8 cellular contexts compared by ENCODE assay signal in genomic region chr7:157851501-157852067, GRCh38.
A peak's percentile ranks its signal among the peaks of the same experiment; 100 is the strongest.
DNase-seq lines count a peak whose midpoint lies in the region; ATAC-seq and TF ChIP-seq lines count a peak whose summit lies in the region.

No MANE protein-coding gene starts in this region.

- no peak for TF ChIP-seq POLR2A in right lobe of liver (IDR thresholded peaks at IDR 0.05)

- DNase-seq in GDM1 (lab: John Stamatoyannopoulos, UW) (peak; percentile 59), Panc1 (ENCODE audit: low read depth, low spot score) (no peak), right lobe of liver (peak; percentile 75 to 80 (median 78)), PC-9 (no peak), NCI-H2196 treated with DMSO at 0.1 percent for 48 hours (lab: John Stamatoyannopoulos, UW; ENCODE audit: unreplicated experiment) (no peak)
- peak; percentile 62 for DNase-seq in activated effector memory CD4-positive, alpha-beta T cell treated with Interleukin-2 at 50 U/mL for 16 hours
- peak; percentile 58 to 81 (median 70) for DNase-seq in stimulated activated CD4-positive, alpha-beta T cell treated with anti-CD3 and anti-CD28 coated beads, TNF-alpha, amount 100 ng/mL, for 48 hours (ENCODE audit: low read depth in 3 of 3)

- peak; percentile 84 for ATAC-seq in Panc1
- ATAC-seq in right lobe of liver = peak; percentile 63 to 77 (median 71)
- ATAC-seq in GM18858 (IDR thresholded peaks at IDR 0.05; ENCODE audit: unreplicated experiment) = no peak

- WGBS in right lobe of liver (ENCODE audit: insufficient coverage, low coverage, low lambda C conversion rate, missing lambda C conversion rate) = 15% methylated on average over 14 of the region's 20 CpGs

- intact Hi-C loops in Panc1 (cut with micrococcal nuclease; ENCODE audit: unreplicated experiment) = no loop called here
- intact Hi-C loops in right lobe of liver (cut with DNase I) = no loop called here
- intact Hi-C loops in PC-9 (cut with micrococcal nuclease; ENCODE audit: unreplicated experiment) = no loop called here

- H3K36me3 ChIP-seq in Panc1 (ENCODE audit: control insufficient read depth, insufficient read depth, low read length) (no peaks in the 10 kb centered on the region), right lobe of liver (no peaks in the 10 kb centered on the region), PC-9 (ENCODE audit: low read depth) (no peaks in the 10 kb centered on the region)

- H3K4me3 ChIP-seq in Panc1 (ENCODE audit: low read depth in 2 of 2, low read length in 2 of 2) (peak overlapping the region; percentile 15 to 32; a peak in 3 of 4 replicates), right lobe of liver (no peak overlapping the region), PC-9 (no peak overlapping the region)

- H3F3A ChIP-seq in PC-9 (ENCODE audit: insufficient read depth, low read depth) = no peaks in the 10 kb centered on the region

- no peak overlapping the region for H2AFZ ChIP-seq in PC-9

- H4K20me1 ChIP-seq in PC-9 (ENCODE audit: insufficient read depth) = peaks cover 8% of the 10 kb centered on the region; the same call in 1 of the 2 replicates

- POLR2A ChIA-PET in Panc1 (lab: Charles Lee) (no interaction called here), PC-9 (lab: Charles Lee; ENCODE audit: unreplicated experiment) (no interaction called here)

- H3K27ac ChIP-seq in Panc1 (ENCODE audit: low read length) = no peak overlapping the region
- H3K27ac ChIP-seq in right lobe of liver = no peak overlapping the region
- H3K27ac ChIP-seq in PC-9 = no peak overlapping the region

- no peaks in the 10 kb centered on the region for H3K9me3 ChIP-seq in Panc1 (ENCODE audit: control insufficient read depth, insufficient read depth, low read depth, low read length)
- no peaks in the 10 kb centered on the region for H3K9me3 ChIP-seq in right lobe of liver
- no peaks in the 10 kb centered on the region for H3K9me3 ChIP-seq in PC-9 (ENCODE audit: insufficient read depth, low read depth)

- H3K4me2 ChIP-seq in PC-9 = no peak overlapping the region

- CTCF ChIA-PET in Panc1 (lab: Charles Lee) = no interaction called here
- CTCF ChIA-PET in PC-9 (lab: Charles Lee) = no interaction called here

- no TSS peak for BruUV-seq in Panc1 (replicated peaks; lab: Mats Ljungman, UMichigan)
- BruUV-seq in PC-9 (replicated peaks; lab: Mats Ljungman, UMichigan) = no TSS peak

- no peaks in the 10 kb centered on the region for H3K79me2 ChIP-seq in PC-9 (ENCODE audit: low read depth)

- H3K4me1 ChIP-seq in Panc1 (ENCODE audit: control insufficient read depth, insufficient read depth, low read length) = no peaks in the 10 kb centered on the region; the same call in 1 of the 2 replicates
- H3K4me1 ChIP-seq in right lobe of liver = peaks cover 0 to 3% (median 0%) of the 10 kb centered on the region in 4 donors
- no peaks in the 10 kb centered on the region for H3K4me1 ChIP-seq in PC-9 (replicated peaks; ENCODE audit: insufficient read depth)

- H3K27me3 ChIP-seq in Panc1 (ENCODE audit: control insufficient read depth, insufficient read depth, low read length) = peaks cover 22% of the 10 kb centered on the region; the same call in 1 of the 2 replicates
- H3K27me3 ChIP-seq in right lobe of liver = no peaks in the 10 kb centered on the region
- H3K27me3 ChIP-seq in PC-9 (ENCODE audit: insufficient read depth, low read depth) = peaks cover 99% of the 10 kb centered on the region

- in situ Hi-C loops in Panc1 (cut with HindIII; ENCODE audit: low pct_unique_long_range_greater_than_20kb, low sequenced_read_pairs) = no loop called here

- no peaks in the 10 kb centered on the region for H3K9me2 ChIP-seq in PC-9 (ENCODE audit: insufficient read depth)

- TF ChIP-seq CTCF in Panc1 (IDR thresholded peaks at IDR 0.05) (no peak), right lobe of liver (IDR thresholded peaks at IDR 0.05) (no peak), PC-9 (conservative IDR thresholded peaks at IDR 0.05) (no peak)

Comparison
In these comparisons a context has a peak if more than half of its experiments do, and no peak if none do; other contexts are left out.
1. DNase-seq: peak in GDM1 (single experiment), activated effector memory CD4-positive, alpha-beta T cell treated with Interleukin-2 at 50 U/mL for 16 hours (single experiment), right lobe of liver (3 of 3) and stimulated activated CD4-positive, alpha-beta T cell treated with anti-CD3 and anti-CD28 coated beads, TNF-alpha, amount 100 ng/mL, for 48 hours (3 of 3); none in Panc1 (single experiment), PC-9 (0 of 2) and NCI-H2196 treated with DMSO at 0.1 percent for 48 hours (single experiment).
2. H3K4me3 ChIP-seq: peak in Panc1 (2 of 2); none in right lobe of liver (0 of 3) and PC-9 (single experiment).